19 cellular contexts compared by ENCODE assay signal in genomic region chr12:9043766-9044165, GRCh38. TPM values are rescaled to one million over a fixed set of nuclear protein-coding genes. Genes with fewer than 3 reads are reported as not detected.
DNase-seq lines count a peak whose midpoint lies in the region; ATAC-seq and TF ChIP-seq lines count a peak whose summit lies in the region.
"Had no signal": no experiment of that assay in that cellular context is flagged by ENCODE, and none has a peak within 500 bp of the region (broad histone marks: within the 10 kb centered on the region; RNA-seq: fewer than 3 reads in every experiment).

No MANE protein-coding gene starts in this region.

- H4K20me1 ChIP-seq in SK-N-SH (ENCODE audit: insufficient read depth) = no peaks in the 10 kb centered on the region

- intact Hi-C loops in stomach (cut with DNase I; ENCODE audit: low total_unique reads) = loop anchor here (5.0 kb wide), 1 partner anchor 96 kb away; the partner anchor contains the start of gene M6PR

- H3K9ac ChIP-seq in SK-N-SH = no peak overlapping the region
- H3K9ac ChIP-seq: GM23248 had no signal

- no peaks in the 10 kb centered on the region for H3K36me3 ChIP-seq in SK-N-SH (replicated peaks in 1 of 2; ENCODE audit: control insufficient read depth in 1 of 2, insufficient read depth in 2 of 2, low read length in 1 of 2)
- H3K36me3 ChIP-seq in stomach = no peaks in the 10 kb centered on the region

- no peaks in the 10 kb centered on the region for H3K9me2 ChIP-seq in SK-N-SH

- no peak for TF ChIP-seq CTCF in glutamatergic neuron (IDR thresholded peaks at IDR 0.05; ENCODE audit: partially characterized antibody, unreplicated experiment)
- no peak for TF ChIP-seq CTCF in SK-N-SH (IDR thresholded peaks at IDR 0.05)
- no peak for TF ChIP-seq CTCF in stomach (IDR thresholded peaks at IDR 0.05)

- H3K27ac ChIP-seq in SK-N-SH (ENCODE audit: low read depth in 2 of 2, low read length in 1 of 2) = no peak overlapping the region
- H3K27ac ChIP-seq in stomach = no peak overlapping the region
- H3K27ac ChIP-seq: GM23248 had no signal

- H3K4me1 ChIP-seq in SK-N-SH (ENCODE audit: control insufficient read depth in 1 of 2, insufficient read depth in 2 of 2, low read depth in 1 of 2, low read length in 1 of 2) (no peaks in the 10 kb centered on the region), stomach (no peaks in the 10 kb centered on the region)

- H3K79me2 ChIP-seq in SK-N-SH (ENCODE audit: insufficient read depth) = no peaks in the 10 kb centered on the region

- H3K27ac Mint-ChIP-seq in T-helper 17 cell (peak overlapping the region; percentile 94), glutamatergic neuron (ENCODE audit: unreplicated experiment) (peak overlapping the region; percentile 62)

- no peak for ATAC-seq in T-helper 17 cell
- no peak for ATAC-seq in HG03039 (IDR thresholded peaks at IDR 0.05; ENCODE audit: unreplicated experiment)

- H3K4me3 Mint-ChIP-seq in T-helper 17 cell = no peak overlapping the region
- H3K4me3 Mint-ChIP-seq in glutamatergic neuron (ENCODE audit: unreplicated experiment) = peak overlapping the region; percentile 27
- H3K4me3 Mint-ChIP-seq: CD8-positive, alpha-beta memory T cell had no signal

- 60% methylated on average over 2 of the region's 2 CpGs for WGBS in SK-N-SH (ENCODE audit: low lambda C conversion rate)
- WGBS in stomach, 5 donors = 79 to 91% (median 85%) methylated on average over 2 of the region's 2 CpGs

- CTCF ChIA-PET in SK-N-SH (lab: Yijun Ruan, JAX) = no interaction called here

- TF ChIP-seq RAD21 in SK-N-SH (IDR thresholded peaks at IDR 0.05; ENCODE audit: low read length) = no peak

- no peak overlapping the region for H2AFZ ChIP-seq in SK-N-SH (ENCODE audit: low read depth)
- H2AFZ ChIP-seq: GM23248 had no signal

- H3K27me3 ChIP-seq in SK-N-SH (ENCODE audit: insufficient read depth) (no peaks in the 10 kb centered on the region), stomach (no peaks in the 10 kb centered on the region)

- TF ChIP-seq POLR2A in stomach (IDR thresholded peaks at IDR 0.05) = no peak

- no peak overlapping the region for H3K4me2 ChIP-seq in SK-N-SH

- TF ChIP-seq EP300 in SK-N-SH (IDR thresholded peaks at IDR 0.05; ENCODE audit: borderline replicate concordance in 1 of 2, low read depth in 1 of 2, low read length in 1 of 2) = no peak
- TF ChIP-seq EP300 in stomach (IDR thresholded peaks at IDR 0.05) = no peak

- H3K27me3 Mint-ChIP-seq in T-helper 17 cell (no peaks in the 10 kb centered on the region), glutamatergic neuron (ENCODE audit: unreplicated experiment) (no peaks in the 10 kb centered on the region)
- H3K27me3 Mint-ChIP-seq: CD8-positive, alpha-beta memory T cell had no signal

- no peaks in the 10 kb centered on the region for H3K9me3 ChIP-seq in T-helper 17 cell (ENCODE audit: control insufficient read depth, low read length, poor library complexity, severe bottlenecking)
- H3K9me3 ChIP-seq in SK-N-SH = no peaks in the 10 kb centered on the region
- no peaks in the 10 kb centered on the region for H3K9me3 ChIP-seq in stomach

- POLR2A ChIA-PET in SK-N-SH (lab: Yijun Ruan, JAX) = no interaction called here

- H3K36me3 Mint-ChIP-seq in T-helper 17 cell (ENCODE audit: low read depth) = peaks cover 4% of the 10 kb centered on the region
- peaks cover 6% of the 10 kb centered on the region for H3K36me3 Mint-ChIP-seq in glutamatergic neuron (ENCODE audit: unreplicated experiment)

- no peaks in the 10 kb centered on the region for H3K9me3 Mint-ChIP-seq in glutamatergic neuron (ENCODE audit: unreplicated experiment)
- H3K9me3 Mint-ChIP-seq: CD8-positive, alpha-beta memory T cell had no signal

- H3K4me3 ChIP-seq in SK-N-SH (ENCODE audit: low read depth in 2 of 2, low read length in 1 of 2) (no peak overlapping the region), stomach (no peak overlapping the region)
- H3K4me3 ChIP-seq: GM23248 had no signal

- H3K4me1 Mint-ChIP-seq in T-helper 17 cell (peaks cover 35% of the 10 kb centered on the region), glutamatergic neuron (ENCODE audit: low read depth, unreplicated experiment) (peaks cover 7% of the 10 kb centered on the region)

- DNase-seq in DMS 273 (lab: John Stamatoyannopoulos, UW; ENCODE audit: unreplicated experiment) = peak; percentile 70
- DNase-seq in NCI-H2171 (lab: John Stamatoyannopoulos, UW) = peak; percentile 71
- DNase-seq in T-helper 17 cell = no peak
- DNase-seq in glutamatergic neuron = no peak
- DNase-seq in SK-N-SH = no peak
- no peak for DNase-seq in stomach
- DNase-seq: CD8-positive, alpha-beta memory T cell; GM23248; H7; KBM-7; MV-4-11; NCI-H1105 treated with DMSO at 0.1 percent for 48 hours; NCI-H146; NCI-H1930; NCI-H2227 treated with DMSO at 0.1 percent for 48 hours; NCI-H748 treated with DMSO at 0.1 percent for 48 hours; Right ventricle myocardium superior; RPMI8226 had no signal

- no peaks in the 10 kb centered on the region for H3F3A ChIP-seq in SK-N-SH (replicated peaks; ENCODE audit: insufficient read depth)

TF ChIP-seq in SK-N-SH, 30 proteins besides CTCF, POLR2A, EP300 and RAD21:
- TF ChIP-seq RCOR1 (IDR thresholded peaks at IDR 0.05; ENCODE audit: low read length) (no peak), TEAD4 (IDR thresholded peaks at IDR 0.05; ENCODE audit: borderline replicate concordance, insufficient read depth) (no peak), GATA2 (CRISPR knock-in tag; IDR thresholded peaks at IDR 0.05) (no peak), GABPA (IDR thresholded peaks at IDR 0.05; ENCODE audit: low read depth) (no peak)

RNA-seq across cellular contexts. Expression of gene KLRG1, which starts 54.4 kb away (rescaled TPM):
- total RNA-seq in T-helper 17 cell (10 to 100 TPM in 1 of 2 donors, 1 to 10 TPM in 1; 9.9 to 22.2 TPM), glutamatergic neuron (ENCODE audit: unreplicated experiment) (5.2 TPM), stomach (1 to 10 TPM in 2 of 5 donors, under 1 TPM in 1, not detected in 2; 0.43 to 2.9 (median 1.3) TPM)
- polyA plus RNA-seq in SK-N-SH (2012; rRNA removed) (5.1 and 8.1 TPM in 2 replicates), stomach (1 to 10 TPM in 2 of 3 donors, under 1 TPM in 1; 0.40 to 1.7 (median 1.6) TPM)
- polyA plus RNA-seq in SK-N-SH (2012; cell fraction: cytosol; rRNA removed) = 7.3 and 9.4 TPM in 2 replicates
- 4.2 and 4.9 TPM in 2 replicates for polyA plus RNA-seq in SK-N-SH (2012; cell fraction: nucleus; rRNA removed)
- total RNA-seq: GM23248 had no signal

Comparison
In these comparisons a context has a peak if more than half of its experiments do, and no peak if none do; other contexts are left out.
1. DNase-seq: peak in DMS 273 (single experiment) and NCI-H2171 (single experiment); none in T-helper 17 cell (0 of 3), glutamatergic neuron (single experiment), SK-N-SH (single experiment) and stomach (single experiment).